1 cellular context compared by ENCODE assay signal in the genomic region with DNA sequence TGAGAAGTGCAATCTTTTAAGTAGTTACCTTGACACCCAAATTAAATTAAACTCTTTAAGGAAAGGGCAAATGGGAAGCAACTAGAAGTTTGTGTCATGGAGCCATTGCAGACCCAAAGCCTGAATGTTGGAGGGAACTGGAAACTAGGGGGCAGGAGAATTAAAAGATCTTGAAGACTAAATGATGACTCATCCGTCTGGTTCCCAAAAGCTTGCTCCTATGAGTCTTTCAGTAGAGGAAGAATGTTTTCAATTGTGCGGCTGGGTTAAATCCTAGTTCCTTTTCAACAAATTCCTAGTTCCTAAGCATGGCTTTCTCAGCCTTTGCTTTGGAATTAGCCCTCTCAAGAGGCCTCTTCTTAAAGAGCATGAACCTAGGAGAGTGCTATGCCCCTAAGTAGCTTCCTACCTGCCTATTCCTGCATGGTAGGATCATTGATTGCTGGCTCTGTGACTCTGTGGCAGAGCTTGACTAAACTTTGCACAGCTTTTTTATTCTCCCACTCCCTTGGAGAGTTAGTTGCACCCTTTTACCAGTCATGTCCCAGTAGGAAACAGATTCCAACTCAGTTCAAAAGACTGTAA.
TF ChIP-seq lines count a peak whose summit lies in the region.

No MANE protein-coding gene starts in this region.

TF ChIP-seq in WTC11, 78 proteins besides CTCF, POLR2A, EP300 and RAD21 (continued from another document):
- TF ChIP-seq, protein P1, sequence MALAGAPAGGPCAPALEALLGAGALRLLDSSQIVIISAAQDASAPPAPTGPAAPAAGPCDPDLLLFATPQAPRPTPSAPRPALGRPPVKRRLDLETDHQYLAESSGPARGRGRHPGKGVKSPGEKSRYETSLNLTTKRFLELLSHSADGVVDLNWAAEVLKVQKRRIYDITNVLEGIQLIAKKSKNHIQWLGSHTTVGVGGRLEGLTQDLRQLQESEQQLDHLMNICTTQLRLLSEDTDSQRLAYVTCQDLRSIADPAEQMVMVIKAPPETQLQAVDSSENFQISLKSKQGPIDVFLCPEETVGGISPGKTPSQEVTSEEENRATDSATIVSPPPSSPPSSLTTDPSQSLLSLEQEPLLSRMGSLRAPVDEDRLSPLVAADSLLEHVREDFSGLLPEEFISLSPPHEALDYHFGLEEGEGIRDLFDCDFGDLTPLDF (CRISPR knock-in tag; IDR thresholded peaks at IDR 0.05): no peak
- TF ChIP-seq PRDM15 (CRISPR knock-in tag; IDR thresholded peaks at IDR 0.05) (no peak), NFE2L1 (CRISPR knock-in tag; IDR thresholded peaks at IDR 0.05) (no peak), NR1H2 (CRISPR knock-in tag; IDR thresholded peaks at IDR 0.05) (no peak), ZNF121 (CRISPR knock-in tag; IDR thresholded peaks at IDR 0.05) (no peak), EMX1 (CRISPR knock-in tag; IDR thresholded peaks at IDR 0.05) (no peak), NR2C2 (CRISPR knock-in tag; IDR thresholded peaks at IDR 0.05) (no peak), TEAD1 (CRISPR knock-in tag; IDR thresholded peaks at IDR 0.05) (no peak), OVOL2 (CRISPR knock-in tag; IDR thresholded peaks at IDR 0.05; ENCODE audit: borderline replicate concordance) (no peak), ZNF219 (CRISPR knock-in tag; IDR thresholded peaks at IDR 0.05; ENCODE audit: borderline replicate concordance) (no peak), ATF3 (CRISPR knock-in tag; conservative IDR thresholded peaks at IDR 0.05) (no peak)
- TF ChIP-seq, protein P2, sequence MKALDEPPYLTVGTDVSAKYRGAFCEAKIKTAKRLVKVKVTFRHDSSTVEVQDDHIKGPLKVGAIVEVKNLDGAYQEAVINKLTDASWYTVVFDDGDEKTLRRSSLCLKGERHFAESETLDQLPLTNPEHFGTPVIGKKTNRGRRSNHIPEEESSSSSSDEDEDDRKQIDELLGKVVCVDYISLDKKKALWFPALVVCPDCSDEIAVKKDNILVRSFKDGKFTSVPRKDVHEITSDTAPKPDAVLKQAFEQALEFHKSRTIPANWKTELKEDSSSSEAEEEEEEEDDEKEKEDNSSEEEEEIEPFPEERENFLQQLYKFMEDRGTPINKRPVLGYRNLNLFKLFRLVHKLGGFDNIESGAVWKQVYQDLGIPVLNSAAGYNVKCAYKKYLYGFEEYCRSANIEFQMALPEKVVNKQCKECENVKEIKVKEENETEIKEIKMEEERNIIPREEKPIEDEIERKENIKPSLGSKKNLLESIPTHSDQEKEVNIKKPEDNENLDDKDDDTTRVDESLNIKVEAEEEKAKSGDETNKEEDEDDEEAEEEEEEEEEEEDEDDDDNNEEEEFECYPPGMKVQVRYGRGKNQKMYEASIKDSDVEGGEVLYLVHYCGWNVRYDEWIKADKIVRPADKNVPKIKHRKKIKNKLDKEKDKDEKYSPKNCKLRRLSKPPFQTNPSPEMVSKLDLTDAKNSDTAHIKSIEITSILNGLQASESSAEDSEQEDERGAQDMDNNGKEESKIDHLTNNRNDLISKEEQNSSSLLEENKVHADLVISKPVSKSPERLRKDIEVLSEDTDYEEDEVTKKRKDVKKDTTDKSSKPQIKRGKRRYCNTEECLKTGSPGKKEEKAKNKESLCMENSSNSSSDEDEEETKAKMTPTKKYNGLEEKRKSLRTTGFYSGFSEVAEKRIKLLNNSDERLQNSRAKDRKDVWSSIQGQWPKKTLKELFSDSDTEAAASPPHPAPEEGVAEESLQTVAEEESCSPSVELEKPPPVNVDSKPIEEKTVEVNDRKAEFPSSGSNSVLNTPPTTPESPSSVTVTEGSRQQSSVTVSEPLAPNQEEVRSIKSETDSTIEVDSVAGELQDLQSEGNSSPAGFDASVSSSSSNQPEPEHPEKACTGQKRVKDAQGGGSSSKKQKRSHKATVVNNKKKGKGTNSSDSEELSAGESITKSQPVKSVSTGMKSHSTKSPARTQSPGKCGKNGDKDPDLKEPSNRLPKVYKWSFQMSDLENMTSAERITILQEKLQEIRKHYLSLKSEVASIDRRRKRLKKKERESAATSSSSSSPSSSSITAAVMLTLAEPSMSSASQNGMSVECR (CRISPR knock-in tag; IDR thresholded peaks at IDR 0.05; ENCODE audit: borderline replicate concordance): no peak
- TF ChIP-seq, protein P3, sequence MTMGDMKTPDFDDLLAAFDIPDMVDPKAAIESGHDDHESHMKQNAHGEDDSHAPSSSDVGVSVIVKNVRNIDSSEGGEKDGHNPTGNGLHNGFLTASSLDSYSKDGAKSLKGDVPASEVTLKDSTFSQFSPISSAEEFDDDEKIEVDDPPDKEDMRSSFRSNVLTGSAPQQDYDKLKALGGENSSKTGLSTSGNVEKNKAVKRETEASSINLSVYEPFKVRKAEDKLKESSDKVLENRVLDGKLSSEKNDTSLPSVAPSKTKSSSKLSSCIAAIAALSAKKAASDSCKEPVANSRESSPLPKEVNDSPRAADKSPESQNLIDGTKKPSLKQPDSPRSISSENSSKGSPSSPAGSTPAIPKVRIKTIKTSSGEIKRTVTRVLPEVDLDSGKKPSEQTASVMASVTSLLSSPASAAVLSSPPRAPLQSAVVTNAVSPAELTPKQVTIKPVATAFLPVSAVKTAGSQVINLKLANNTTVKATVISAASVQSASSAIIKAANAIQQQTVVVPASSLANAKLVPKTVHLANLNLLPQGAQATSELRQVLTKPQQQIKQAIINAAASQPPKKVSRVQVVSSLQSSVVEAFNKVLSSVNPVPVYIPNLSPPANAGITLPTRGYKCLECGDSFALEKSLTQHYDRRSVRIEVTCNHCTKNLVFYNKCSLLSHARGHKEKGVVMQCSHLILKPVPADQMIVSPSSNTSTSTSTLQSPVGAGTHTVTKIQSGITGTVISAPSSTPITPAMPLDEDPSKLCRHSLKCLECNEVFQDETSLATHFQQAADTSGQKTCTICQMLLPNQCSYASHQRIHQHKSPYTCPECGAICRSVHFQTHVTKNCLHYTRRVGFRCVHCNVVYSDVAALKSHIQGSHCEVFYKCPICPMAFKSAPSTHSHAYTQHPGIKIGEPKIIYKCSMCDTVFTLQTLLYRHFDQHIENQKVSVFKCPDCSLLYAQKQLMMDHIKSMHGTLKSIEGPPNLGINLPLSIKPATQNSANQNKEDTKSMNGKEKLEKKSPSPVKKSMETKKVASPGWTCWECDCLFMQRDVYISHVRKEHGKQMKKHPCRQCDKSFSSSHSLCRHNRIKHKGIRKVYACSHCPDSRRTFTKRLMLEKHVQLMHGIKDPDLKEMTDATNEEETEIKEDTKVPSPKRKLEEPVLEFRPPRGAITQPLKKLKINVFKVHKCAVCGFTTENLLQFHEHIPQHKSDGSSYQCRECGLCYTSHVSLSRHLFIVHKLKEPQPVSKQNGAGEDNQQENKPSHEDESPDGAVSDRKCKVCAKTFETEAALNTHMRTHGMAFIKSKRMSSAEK (CRISPR knock-in tag; IDR thresholded peaks at IDR 0.05; ENCODE audit: borderline replicate concordance): no peak
- TF ChIP-seq, protein P4, sequence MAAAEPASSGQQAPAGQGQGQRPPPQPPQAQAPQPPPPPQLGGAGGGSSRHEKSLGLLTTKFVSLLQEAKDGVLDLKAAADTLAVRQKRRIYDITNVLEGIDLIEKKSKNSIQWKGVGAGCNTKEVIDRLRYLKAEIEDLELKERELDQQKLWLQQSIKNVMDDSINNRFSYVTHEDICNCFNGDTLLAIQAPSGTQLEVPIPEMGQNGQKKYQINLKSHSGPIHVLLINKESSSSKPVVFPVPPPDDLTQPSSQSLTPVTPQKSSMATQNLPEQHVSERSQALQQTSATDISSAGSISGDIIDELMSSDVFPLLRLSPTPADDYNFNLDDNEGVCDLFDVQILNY (CRISPR knock-in tag; IDR thresholded peaks at IDR 0.05): no peak
